ENCODE assay signal across 10 cellular contexts in genomic region chr15:66748320-66748779, GRCh38. TPM values are rescaled to one million over a fixed set of nuclear protein-coding genes. Genes with fewer than 3 reads are reported as not detected.
DNase-seq lines count a peak whose midpoint lies in the region; ATAC-seq lines count a peak whose summit lies in the region.
"Had no signal": no experiment of that assay in that cellular context is flagged by ENCODE, and none has a peak within 500 bp of the region (broad histone marks: within the 10 kb centered on the region; RNA-seq: fewer than 3 reads in every experiment).

No MANE protein-coding gene starts in this region.

- H3K36me3 ChIP-seq in HUES64 (ENCODE audit: insufficient read depth, low read length) (no peaks in the 10 kb centered on the region), muscle layer of duodenum (ENCODE audit: control insufficient read depth in 1 of 2, insufficient read depth in 2 of 2, low read length in 2 of 2) (no peaks in the 10 kb centered on the region)

- H3K27ac ChIP-seq in HUES64 (ENCODE audit: low read depth, low read length) (peak overlapping the region; percentile 46; the same call in 1 of the 2 replicates), muscle layer of duodenum (ENCODE audit: low read length) (peak overlapping the region; percentile 10)

- no peak for ATAC-seq in HG03097 (IDR thresholded peaks at IDR 0.05; ENCODE audit: low FRiP score, unreplicated experiment)
- ATAC-seq: natural killer cell had no signal

- peaks cover 63% of the 10 kb centered on the region for H3K4me1 ChIP-seq in HUES64 (ENCODE audit: insufficient read depth, low read length)
- no peaks in the 10 kb centered on the region for H3K4me1 ChIP-seq in muscle layer of duodenum (ENCODE audit: control insufficient read depth in 1 of 2, insufficient read depth in 2 of 2, low read length in 2 of 2)

- H3K9me3 ChIP-seq in HUES64 (ENCODE audit: insufficient read depth, low read depth, low read length), result no peaks in the 10 kb centered on the region
- H3K9me3 ChIP-seq in muscle layer of duodenum (ENCODE audit: control insufficient read depth in 1 of 2, low read length in 2 of 2), result no peaks in the 10 kb centered on the region

- DNase-seq in ACHN (peak; percentile 24), dedifferentiated amniotic fluid mesenchymal stem cell (ENCODE audit: extremely low spot score) (peak; percentile 36), NCI-H1092 treated with DMSO at 0.1 percent for 48 hours (lab: John Stamatoyannopoulos, UW) (no peak), NCI-H524 (lab: John Stamatoyannopoulos, UW) (no peak), SKM-1 treated with dmso at 0.1 percent for 144 hours (lab: John Stamatoyannopoulos, UW; ENCODE audit: unreplicated experiment) (no peak)
- DNase-seq: head of caudate nucleus, natural killer cell had no signal

- in situ Hi-C loops in ACHN (cut with HindIII; ENCODE audit: low pct_ligation_motif_present, low pct_unique_long_range_greater_than_20kb, low sequenced_read_pairs), result no loop called here

- 44% methylated on average over 7 of the region's 7 CpGs for WGBS in HUES64

- no peaks in the 10 kb centered on the region for H3K27me3 ChIP-seq in HUES64 (ENCODE audit: insufficient read depth, low read length)
- no peaks in the 10 kb centered on the region for H3K27me3 ChIP-seq in muscle layer of duodenum (ENCODE audit: low read depth, low read length)

- H3K4me3 ChIP-seq in HUES64 (ENCODE audit: low read length), result no peak overlapping the region
- no peak overlapping the region for H3K4me3 ChIP-seq in muscle layer of duodenum (ENCODE audit: low read depth in 1 of 2, low read length in 2 of 2)

- H3K9ac ChIP-seq in HUES64 (ENCODE audit: low read depth, low read length), result no peak overlapping the region

RNA-seq across cellular contexts. Expression of gene SMAD6, which starts 46.3 kb away (rescaled TPM):
- polyA plus RNA-seq in HUES64 (2013, experiment 1 of 2), result 3.8 TPM
- polyA plus RNA-seq in HUES64 (2013, experiment 2 of 2), result 4.2 TPM

Comparison
In these comparisons a context has a peak if more than half of its experiments do, and no peak if none do; other contexts are left out.
1. DNase-seq: peak in ACHN (single experiment) and dedifferentiated amniotic fluid mesenchymal stem cell (single experiment); none in NCI-H1092 treated with DMSO at 0.1 percent for 48 hours (single experiment), NCI-H524 (0 of 2) and SKM-1 treated with dmso at 0.1 percent for 144 hours (single experiment).